Comparison of ENCODE assay signal across 15 cellular contexts in the genomic region with DNA sequence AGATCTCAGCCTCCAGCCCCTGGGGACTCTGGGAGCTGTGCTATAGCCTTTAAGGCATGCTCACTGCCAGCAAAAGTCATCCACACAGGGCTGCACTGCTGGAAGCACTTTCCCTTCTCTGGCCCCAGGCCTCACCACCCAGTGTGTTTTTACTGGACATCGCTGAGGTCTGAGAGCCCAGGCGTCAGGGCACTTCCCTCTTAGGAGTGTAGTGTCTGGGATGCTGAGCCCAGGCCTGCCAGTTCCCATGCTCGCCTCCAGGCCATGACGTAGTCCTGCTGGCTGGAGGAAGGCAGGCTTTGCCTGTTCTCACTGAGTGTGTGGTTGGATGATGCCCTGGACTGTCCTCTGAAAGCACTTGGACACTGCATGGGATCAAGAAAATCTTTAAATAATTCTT.
DNase-seq lines count a peak whose midpoint lies in the region; ATAC-seq, FAIRE-seq and TF ChIP-seq lines count a peak whose summit lies in the region.
"Had no signal": no experiment of that assay in that cellular context is flagged by ENCODE, and none has a peak within 500 bp of the region (broad histone marks: within the 10 kb centered on the region; RNA-seq: fewer than 3 reads in every experiment).

No MANE protein-coding gene starts in this region.

- H3K27ac Mint-ChIP-seq in CD4-positive, alpha-beta T cell, result no peak overlapping the region
- H3K27ac Mint-ChIP-seq: CD4-positive, CD25-positive, alpha-beta regulatory T cell; H9; naive thymus-derived CD8-positive, alpha-beta T cell had no signal

- no peaks in the 10 kb centered on the region for H3K27me3 ChIP-seq in stomach smooth muscle (ENCODE audit: control insufficient read depth in 1 of 2, insufficient read depth in 2 of 2, low read length in 2 of 2)
- no peaks in the 10 kb centered on the region for H3K27me3 ChIP-seq in CD4-positive, alpha-beta T cell (ENCODE audit: control insufficient read depth, insufficient read depth, low read length)

- no peaks in the 10 kb centered on the region for H3K9me3 ChIP-seq in stomach smooth muscle (ENCODE audit: control insufficient read depth in 2 of 2, low read length in 2 of 2)
- no peaks in the 10 kb centered on the region for H3K9me3 ChIP-seq in CD4-positive, alpha-beta T cell (ENCODE audit: control insufficient read depth, low read length)

- POLR2A ChIA-PET in CD4-positive, alpha-beta T cell (lab: Charles Lee), result no interaction called here

- FAIRE-seq in HTR-8/SVneo (lab: Jason Lieb, UNC), result no peak

- peaks cover 4% of the 10 kb centered on the region for H3K36me3 Mint-ChIP-seq in CD4-positive, alpha-beta T cell (ENCODE audit: low read depth)
- H3K36me3 Mint-ChIP-seq: CD4-positive, CD25-positive, alpha-beta regulatory T cell had no signal

- H3K4me1 ChIP-seq in stomach smooth muscle (ENCODE audit: control insufficient read depth, insufficient read depth, low read length), result peaks cover 41% of the 10 kb centered on the region

- peaks cover 7% of the 10 kb centered on the region for H3K9me3 Mint-ChIP-seq in CD4-positive, alpha-beta T cell

- peaks cover 30% of the 10 kb centered on the region for H3K27me3 Mint-ChIP-seq in CD4-positive, alpha-beta T cell

- no peak overlapping the region for H3K9ac ChIP-seq in stomach smooth muscle (ENCODE audit: low read length in 2 of 2)
- H3K9ac ChIP-seq: KMS-11 had no signal

- no peaks in the 10 kb centered on the region for H3K4me1 Mint-ChIP-seq in CD4-positive, alpha-beta T cell (ENCODE audit: low read depth)
- H3K4me1 Mint-ChIP-seq: CD4-positive, CD25-positive, alpha-beta regulatory T cell; naive thymus-derived CD8-positive, alpha-beta T cell had no signal

- peak; percentile 14 for TF ChIP-seq CTCF in choroid plexus epithelial cell (conservative IDR thresholded peaks at IDR 0.05; ENCODE audit: low read depth, low read length)
- TF ChIP-seq CTCF in CD4-positive, alpha-beta T cell (IDR thresholded peaks at IDR 0.05), result no peak

- peak overlapping the region; percentile 13 for H3K27ac ChIP-seq in stomach smooth muscle (ENCODE audit: low read length)
- no peak overlapping the region for H3K27ac ChIP-seq in CD4-positive, alpha-beta T cell (ENCODE audit: low read depth, low read length)
- H3K27ac ChIP-seq: KMS-11, RWPE1 had no signal

- CTCF ChIA-PET in CD4-positive, alpha-beta T cell (lab: Charles Lee), result interaction anchor here (0.6 kb wide), 1 partner anchor 20 kb away, joined by 3 read pairs; no protein-coding TSS in a partner anchor

- no peaks in the 10 kb centered on the region for H3K36me3 ChIP-seq in stomach smooth muscle (ENCODE audit: control insufficient read depth in 2 of 2, insufficient read depth in 2 of 2, low read length in 2 of 2)

- intact Hi-C loops in CD4-positive, alpha-beta T cell (cut with DNase I, micrococcal nuclease), result no loop called here

- DNase-seq in GM04503 (ENCODE audit: low read depth) (peak; percentile 80), choroid plexus epithelial cell (ENCODE audit: low read depth) (peak; percentile 82), iris pigment epithelial cell (ENCODE audit: low read depth) (peak; percentile 43), HTR-8/SVneo (ENCODE audit: insufficient read length, low spot score) (no peak)
- DNase-seq in CD4-positive, alpha-beta T cell, result no peak
- DNase-seq: CD4-positive, CD25-positive, alpha-beta regulatory T cell; H9; naive thymus-derived CD8-positive, alpha-beta T cell; NCI-H446 treated with DMSO at 0.1 percent for 48 hours; stimulated activated naive CD8-positive, alpha-beta T cell treated with anti-CD3 and anti-CD28 coated beads, Interleukin-15, Interleukin-2, amounts not matched to agents 100 U/mL and 50 U/mL, for 24 hours had no signal

- no peak overlapping the region for H3K4me3 Mint-ChIP-seq in CD4-positive, alpha-beta T cell
- H3K4me3 Mint-ChIP-seq: CD4-positive, CD25-positive, alpha-beta regulatory T cell; H9; naive thymus-derived CD8-positive, alpha-beta T cell had no signal

- H3K4me3 ChIP-seq in choroid plexus epithelial cell (ENCODE audit: low read depth, low read length), result no peak overlapping the region
- H3K4me3 ChIP-seq in stomach smooth muscle (ENCODE audit: low read length in 2 of 2), result no peak overlapping the region

- no peak for ATAC-seq in CD4-positive, alpha-beta T cell (ENCODE audit: poor library complexity)
- no peak for ATAC-seq in HG03565 (IDR thresholded peaks at IDR 0.05; ENCODE audit: unreplicated experiment)
- no peak for ATAC-seq in GM21786 (IDR thresholded peaks at IDR 0.05; ENCODE audit: unreplicated experiment)
- ATAC-seq: naive thymus-derived CD8-positive, alpha-beta T cell; stimulated activated naive CD8-positive, alpha-beta T cell treated with anti-CD3 and anti-CD28 coated beads, Interleukin-15, Interleukin-2, amounts not matched to agents 100 U/mL and 50 U/mL, for 24 hours had no signal

Comparison
In these comparisons a context has a peak if more than half of its experiments do, and no peak if none do; other contexts are left out.
1. DNase-seq: peak in GM04503 (single experiment), choroid plexus epithelial cell (single experiment) and iris pigment epithelial cell (single experiment); none in HTR-8/SVneo (single experiment) and CD4-positive, alpha-beta T cell (0 of 10).